In genomic region chr19:29815231-29815630, GRCh38 we compare ENCODE assay signal across 14 cellular contexts. TPM values are rescaled to one million over a fixed set of nuclear protein-coding genes. Genes with fewer than 3 reads are reported as not detected.
DNase-seq lines count a peak whose midpoint lies in the region; ATAC-seq, FAIRE-seq and TF ChIP-seq lines count a peak whose summit lies in the region.
"Had no signal": no experiment of that assay in that cellular context is flagged by ENCODE, and none has a peak within 500 bp of the region (broad histone marks: within the 10 kb centered on the region; RNA-seq: fewer than 3 reads in every experiment).

No MANE protein-coding gene starts in this region.

- WGBS in HepG2 (ENCODE audit: low lambda C conversion rate): 93% methylated on average over 7 of the region's 7 CpGs

- H3K4me3 ChIP-seq in HepG2 (replicated peaks in 1 of 3; ENCODE audit: insufficient read depth in 1 of 3, low read depth in 2 of 3, low read length in 3 of 3): no peak overlapping the region
- H3K4me3 ChIP-seq: coronary artery had no signal

- peaks cover 24% of the 10 kb centered on the region for H3K4me1 Mint-ChIP-seq in stimulated activated memory B cell treated with anti-CD40 and anti-IgM and Interleukin-4, amounts not matched to agents 10 μg/mL and 1 μg/mL and 100 μg/mL, for 72 hours
- peaks cover 10% of the 10 kb centered on the region; the same call in 1 of the 2 replicates for H3K4me1 Mint-ChIP-seq in HFFc6 (ENCODE audit: low read depth)

- peak; percentile 33 for ATAC-seq in HG02571 (IDR thresholded peaks at IDR 0.05; ENCODE audit: unreplicated experiment)
- ATAC-seq in stimulated activated memory B cell treated with anti-CD40 and anti-IgM and Interleukin-4, amounts not matched to agents 10 μg/mL and 1 μg/mL and 100 μg/mL, for 72 hours: peak; percentile 2
- no peak for ATAC-seq in HepG2
- ATAC-seq: PC-3 had no signal

- no peaks in the 10 kb centered on the region for H3K27me3 Mint-ChIP-seq in stimulated activated memory B cell treated with anti-CD40 and anti-IgM and Interleukin-4, amounts not matched to agents 10 μg/mL and 1 μg/mL and 100 μg/mL, for 72 hours
- H3K27me3 Mint-ChIP-seq in HFFc6 (ENCODE audit: insufficient read depth): peaks cover 2% of the 10 kb centered on the region; the same call in 1 of the 2 replicates
- H3K27me3 Mint-ChIP-seq: activated naive CD8-positive, alpha-beta T cell treated with anti-CD3 and anti-CD28 coated beads, Interleukin-2, amount 10 ng/mL, durations not matched to agents 7 days and 5 days had no signal

- no peak overlapping the region for H3K27ac Mint-ChIP-seq in stimulated activated memory B cell treated with anti-CD40 and anti-IgM and Interleukin-4, amounts not matched to agents 10 μg/mL and 1 μg/mL and 100 μg/mL, for 72 hours
- H3K27ac Mint-ChIP-seq in HFFc6: no peak overlapping the region
- H3K27ac Mint-ChIP-seq: activated naive CD8-positive, alpha-beta T cell treated with anti-CD3 and anti-CD28 coated beads, Interleukin-2, amount 10 ng/mL, durations not matched to agents 7 days and 5 days had no signal

- no peaks in the 10 kb centered on the region for H3K27me3 ChIP-seq in HepG2 (ENCODE audit: control insufficient read depth in 1 of 2, insufficient read depth in 2 of 2, low read length in 2 of 2)

- no peaks in the 10 kb centered on the region for H3K79me2 ChIP-seq in HepG2 (ENCODE audit: insufficient read depth, low read length)

- POLR2A ChIA-PET in HepG2 (lab: Yijun Ruan, JAX): no interaction called here

- no peaks in the 10 kb centered on the region for H3K36me3 Mint-ChIP-seq in stimulated activated memory B cell treated with anti-CD40 and anti-IgM and Interleukin-4, amounts not matched to agents 10 μg/mL and 1 μg/mL and 100 μg/mL, for 72 hours
- H3K36me3 Mint-ChIP-seq in HFFc6 (ENCODE audit: low read depth): no peaks in the 10 kb centered on the region

- H3K9me3 ChIP-seq in HepG2 (ENCODE audit: low read length): no peaks in the 10 kb centered on the region

- H3K4me2 ChIP-seq in HepG2 (ENCODE audit: low read depth, low read length): no peak overlapping the region

- TF ChIP-seq CTCF in HFFc6 (IDR thresholded peaks at IDR 0.05) (no peak), HepG2 (CRISPR knock-in tag; IDR thresholded peaks at IDR 0.05) (no peak)

- no peak overlapping the region for H3K9ac ChIP-seq in HepG2 (ENCODE audit: insufficient read depth, low read depth, low read length)

- no peak overlapping the region for H2AFZ ChIP-seq in HepG2 (ENCODE audit: low read length)

- in situ Hi-C loops in HepG2 (cut with HindIII; ENCODE audit: extremely low pct_ligation_motif_present, low pct_unique_long_range_greater_than_20kb): no loop called here

- no peak for TF ChIP-seq POLR2A in HepG2 (IDR thresholded peaks at IDR 0.05; ENCODE audit: insufficient read depth in 1 of 2, low read depth in 2 of 2, low read length in 2 of 2)

- CTCF ChIA-PET in HepG2 (lab: Yijun Ruan, JAX; ENCODE audit: low intra/inter-chr PET ratio, low total read pairs): no interaction called here

- TF ChIP-seq EP300 in HepG2 (IDR thresholded peaks at IDR 0.05; ENCODE audit: low read depth in 2 of 2, low read length in 2 of 2) (no peak), HepG2 (CRISPR knock-in tag; IDR thresholded peaks at IDR 0.05; ENCODE audit: borderline replicate concordance) (no peak)

- no peaks in the 10 kb centered on the region for H4K20me1 ChIP-seq in HepG2 (ENCODE audit: insufficient read depth, low read length)

- TF ChIP-seq RAD21 in HepG2 (CRISPR knock-in tag; IDR thresholded peaks at IDR 0.05): no peak

- H3K4me3 Mint-ChIP-seq in stimulated activated memory B cell treated with anti-CD40 and anti-IgM and Interleukin-4, amounts not matched to agents 10 μg/mL and 1 μg/mL and 100 μg/mL, for 72 hours: no peak overlapping the region
- H3K4me3 Mint-ChIP-seq in HFFc6: no peak overlapping the region
- H3K4me3 Mint-ChIP-seq: activated naive CD8-positive, alpha-beta T cell treated with anti-CD3 and anti-CD28 coated beads, Interleukin-2, amount 10 ng/mL, durations not matched to agents 7 days and 5 days had no signal

- peaks cover 13% of the 10 kb centered on the region for H3K4me1 ChIP-seq in HepG2 (ENCODE audit: insufficient read depth, low read length)

- no peak for FAIRE-seq in HepG2 (lab: Jason Lieb, UNC)

- peak; percentile 25 for DNase-seq in DMS 273 (lab: John Stamatoyannopoulos, UW; ENCODE audit: unreplicated experiment)
- DNase-seq in DMS 273 treated with DMSO at 0.1 percent for 48 hours (lab: John Stamatoyannopoulos, UW): no peak
- DNase-seq in NCI-H526 (lab: John Stamatoyannopoulos, UW): peak; percentile 16 to 69
- DNase-seq in HFFc6: no peak
- no peak for DNase-seq in HepG2 (ENCODE audit: low spot score)
- no peak for DNase-seq in activated CD8-positive, alpha-beta memory T cell treated with anti-CD3 and anti-CD28 coated beads, Interleukin-2, amount 50 U/mL, for 48 hours
- DNase-seq: activated naive CD8-positive, alpha-beta T cell treated with anti-CD3 and anti-CD28 coated beads, Interleukin-2, amount 10 ng/mL, durations not matched to agents 7 days and 5 days; GOT3; PC-3; T-helper 2 cell had no signal

- peaks cover 0 to 10% of the 10 kb centered on the region in 2 experiments; a peak in 1 of 5 replicates for H3K36me3 ChIP-seq in HepG2 (replicated peaks in 1 of 2; ENCODE audit: control insufficient read depth in 1 of 2, insufficient read depth in 2 of 2, low read length in 2 of 2)

- intact Hi-C loops in HepG2 (cut with micrococcal nuclease; ENCODE audit: unreplicated experiment): no loop called here

- H3K27ac ChIP-seq in HepG2 (ENCODE audit: extremely low read length, insufficient read depth, low read length): no peak overlapping the region
- H3K27ac ChIP-seq: 22Rv1, coronary artery had no signal

- no TSS peak for BruUV-seq in HepG2 (replicated peaks; lab: Mats Ljungman, UMichigan)

- no peaks in the 10 kb centered on the region for H3K9me3 Mint-ChIP-seq in stimulated activated memory B cell treated with anti-CD40 and anti-IgM and Interleukin-4, amounts not matched to agents 10 μg/mL and 1 μg/mL and 100 μg/mL, for 72 hours
- no peaks in the 10 kb centered on the region for H3K9me3 Mint-ChIP-seq in HFFc6
- H3K9me3 Mint-ChIP-seq: activated naive CD8-positive, alpha-beta T cell treated with anti-CD3 and anti-CD28 coated beads, Interleukin-2, amount 10 ng/mL, durations not matched to agents 7 days and 5 days had no signal

TF ChIP-seq in HepG2, 621 proteins besides CTCF, POLR2A, EP300 and RAD21:
- no peak for TF ChIP-seq CBX1 (IDR thresholded peaks at IDR 0.05; ENCODE audit: low read depth)
- TF ChIP-seq ZSCAN21 (CRISPR knock-in tag; IDR thresholded peaks at IDR 0.05; ENCODE audit: borderline replicate concordance): no peak
- TF ChIP-seq NCOR1 (IDR thresholded peaks at IDR 0.05; ENCODE audit: borderline replicate concordance, low read length): no peak
- no peak for TF ChIP-seq NKX3-1 (CRISPR knock-in tag; IDR thresholded peaks at IDR 0.05)
- TF ChIP-seq, protein P1, sequence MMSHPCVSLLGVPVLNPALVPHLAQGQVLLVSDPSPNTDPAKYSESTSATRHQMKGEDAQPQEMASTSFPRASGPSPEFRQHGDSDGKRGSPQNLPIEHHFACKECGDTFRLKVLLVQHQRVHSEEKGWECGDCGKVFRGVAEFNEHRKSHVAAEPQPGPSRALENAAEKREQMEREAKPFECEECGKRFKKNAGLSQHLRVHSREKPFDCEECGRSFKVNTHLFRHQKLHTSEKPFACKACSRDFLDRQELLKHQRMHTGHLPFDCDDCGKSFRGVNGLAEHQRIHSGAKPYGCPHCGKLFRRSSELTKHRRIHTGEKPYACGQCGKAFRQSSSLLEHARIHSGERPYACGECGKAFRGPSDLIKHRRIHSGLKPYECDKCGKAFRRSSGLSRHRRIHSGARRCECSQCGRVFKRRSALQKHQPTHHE (CRISPR knock-in tag; IDR thresholded peaks at IDR 0.05; ENCODE audit: borderline replicate concordance): no peak
- TF ChIP-seq FOXA3 (CRISPR knock-in tag; IDR thresholded peaks at IDR 0.05): no peak
- TF ChIP-seq ZNF878 (CRISPR knock-in tag; IDR thresholded peaks at IDR 0.05): no peak
- no peak for TF ChIP-seq ZNF816 (CRISPR knock-in tag; IDR thresholded peaks at IDR 0.05; ENCODE audit: borderline replicate concordance)

RNA-seq across cellular contexts. Expression of gene CCNE1, which starts 3.4 kb away (rescaled TPM):
- total RNA-seq in HFFc6 (2021; fragmentation: NEBNext Ultra II Directional; extraction: Animal tissue kit (Norgen Biotek cat#: 25700)): 1 to 10 TPM; 5.6 to 7.0 (median 6.5) TPM
- 46.9 and 50.6 TPM in 2 replicates for total RNA-seq in HepG2 (2016; rRNA removed; fragmentation: Illumina TruSeq; extraction: Trizol)
- 38.2 and 42.8 TPM in 2 replicates for total RNA-seq in HepG2 (2016; cell fraction: cytosol; rRNA removed; fragmentation: Illumina TruSeq; extraction: Trizol; ENCODE audit: low read depth)
- 46.5 and 48.3 TPM in 2 replicates for total RNA-seq in HepG2 (2016; cell fraction: insoluble cytoplasmic fraction; rRNA removed; fragmentation: Illumina TruSeq; extraction: Trizol)
- 68.3 and 74.7 TPM in 2 replicates for total RNA-seq in HepG2 (2016; cell fraction: membrane; rRNA removed; fragmentation: Illumina TruSeq; extraction: Trizol)
- 25.8 and 26.1 TPM in 2 replicates for total RNA-seq in HepG2 (2016; cell fraction: nucleus; rRNA removed; fragmentation: Illumina TruSeq; extraction: Trizol)
- polyA plus RNA-seq in HepG2 (2011; rRNA removed): 12.4 and 16.0 TPM in 2 replicates
- 13.7 and 13.8 TPM in 2 replicates for polyA plus RNA-seq in HepG2 (2011; cell fraction: cytosol; rRNA removed)
- polyA plus RNA-seq in HepG2 (2011; cell fraction: nucleus; rRNA removed): 12.6 and 14.9 TPM in 2 replicates
- 9.4 and 15.3 TPM in 2 replicates for polyA plus RNA-seq in HepG2 (2012)
- polyA plus RNA-seq in HepG2 (2016; cell fraction: cytosol; fragmentation: Illumina TruSeq; extraction: Trizol; ENCODE audit: low read depth): 41.9 and 55.0 TPM in 2 replicates
- polyA plus RNA-seq in HepG2 (2016; cell fraction: insoluble cytoplasmic fraction; fragmentation: Illumina TruSeq; extraction: Trizol; ENCODE audit: low read depth): 48.2 and 54.2 TPM in 2 replicates
- 56.6 and 66.9 TPM in 2 replicates for polyA plus RNA-seq in HepG2 (2016; cell fraction: membrane; fragmentation: Illumina TruSeq; extraction: Trizol; ENCODE audit: low read depth)
- 46.3 and 47.1 TPM in 2 replicates for polyA plus RNA-seq in HepG2 (2016; cell fraction: nucleus; fragmentation: Illumina TruSeq; extraction: Trizol; ENCODE audit: insufficient read depth, low read depth)
- 11.3 and 13.3 TPM in 2 replicates for polyA minus RNA-seq in HepG2 (2011; rRNA and poly(A)+ RNA removed; ENCODE audit: low replicate concordance)
- 6.7 and 7.8 TPM in 2 replicates for polyA minus RNA-seq in HepG2 (2011; cell fraction: cytosol; rRNA and poly(A)+ RNA removed)
- 8.7 and 9.8 TPM in 2 replicates for polyA minus RNA-seq in HepG2 (2011; cell fraction: nucleus; rRNA and poly(A)+ RNA removed)

Comparison
In these comparisons a context has a peak if more than half of its experiments do, and no peak if none do; other contexts are left out.
1. DNase-seq: peak in DMS 273 (single experiment) and NCI-H526 (2 of 2); none in DMS 273 treated with DMSO at 0.1 percent for 48 hours (single experiment), HFFc6 (single experiment), HepG2 (single experiment) and activated CD8-positive, alpha-beta memory T cell treated with anti-CD3 and anti-CD28 coated beads, Interleukin-2, amount 50 U/mL, for 48 hours (single experiment).